In the genomic region with DNA sequence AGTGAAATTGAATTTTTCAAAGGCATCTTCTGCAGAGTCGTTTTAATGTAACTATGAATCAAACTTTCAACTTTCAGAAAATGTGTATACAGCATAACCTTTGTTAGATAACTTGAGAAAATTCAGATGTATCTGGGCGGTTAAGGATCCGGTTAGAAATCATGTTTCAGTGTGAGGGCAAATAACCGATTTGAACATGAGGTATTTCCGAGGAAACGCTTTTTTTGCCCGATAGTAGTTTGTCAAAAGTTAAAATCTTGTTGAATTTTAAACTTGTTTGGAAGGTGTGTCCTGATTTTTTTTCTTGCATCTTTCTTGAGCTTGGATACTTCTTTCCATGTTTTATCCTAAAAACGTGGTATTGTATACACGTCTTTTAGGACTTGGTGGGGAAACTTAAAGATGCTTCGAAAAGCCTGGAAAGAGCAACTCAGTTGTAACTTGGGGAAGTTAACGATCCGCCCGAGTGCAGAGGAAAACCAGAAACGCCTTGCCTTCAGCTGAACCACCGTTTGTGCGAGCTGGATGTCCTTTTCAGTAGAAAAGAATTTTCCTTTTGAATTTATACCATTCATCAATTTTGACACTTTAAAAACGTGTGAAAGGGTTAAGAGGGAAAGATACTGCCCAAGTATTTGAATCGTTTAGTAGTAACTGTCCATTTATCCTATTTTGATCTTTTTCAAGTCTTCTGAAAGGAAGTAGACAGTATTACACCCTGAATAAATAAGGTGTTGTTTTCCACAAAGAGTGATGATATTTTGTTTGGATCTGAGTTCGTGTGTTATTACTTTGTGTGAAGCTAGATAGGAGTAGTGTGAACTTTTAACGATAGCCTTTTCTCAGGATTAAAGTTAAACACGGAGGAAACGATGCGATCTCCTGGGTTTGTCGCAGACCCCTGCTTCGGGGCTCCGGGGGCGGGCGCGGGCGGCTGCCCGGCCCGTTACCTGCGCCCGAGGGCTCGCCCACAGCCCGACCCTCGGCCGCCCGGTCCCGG, we compare ENCODE assay signal across 8 cellular contexts. TPM values are rescaled to one million over a fixed set of nuclear protein-coding genes. Genes with fewer than 3 reads are reported as not detected.
DNase-seq lines count a peak whose midpoint lies in the region; ATAC-seq and TF ChIP-seq lines count a peak whose summit lies in the region.

No MANE protein-coding gene starts in this region.

- peak overlapping the region; percentile 95 for H3K27ac Mint-ChIP-seq in T-helper 2 cell treated with Interferon-gamma antibody and Interleukin-4, amounts not matched to agents 5 μg/mL and 100 μg/mL, for 36 hours

- H3F3A ChIP-seq in SK-N-SH (replicated peaks; ENCODE audit: insufficient read depth): peaks cover 24% of the 10 kb centered on the region

- H3K36me3 ChIP-seq in SK-N-SH (replicated peaks in 1 of 2; ENCODE audit: control insufficient read depth in 1 of 2, insufficient read depth in 2 of 2, low read length in 1 of 2): peaks cover 5 to 8% of the 10 kb centered on the region in 2 experiments
- H3K36me3 ChIP-seq in gastrocnemius medialis: no peaks in the 10 kb centered on the region

- 57% methylated on average over 28 of the region's 40 CpGs for WGBS in SK-N-SH (ENCODE audit: low lambda C conversion rate)

- H4K20me1 ChIP-seq in SK-N-SH (ENCODE audit: insufficient read depth): peaks cover 23% of the 10 kb centered on the region

- H3K27ac ChIP-seq in SK-N-SH (ENCODE audit: low read depth in 2 of 2, low read length in 1 of 2) (peak overlapping the region; percentile 48 to 67; a peak in 3 of 4 replicates), gastrocnemius medialis (peak overlapping the region; percentile 79 to 96 (median 94))

- no peak for TF ChIP-seq CTCF in SK-N-SH (IDR thresholded peaks at IDR 0.05)
- no peak for TF ChIP-seq CTCF in fibroblast of pulmonary artery (IDR thresholded peaks at IDR 0.05; ENCODE audit: low read length, missing control alignments)
- TF ChIP-seq CTCF in gastrocnemius medialis (IDR thresholded peaks at IDR 0.05 in 4 of 5, conservative IDR thresholded peaks at IDR 0.05 in 1 of 5): no peak

- POLR2A ChIA-PET in SK-N-SH (lab: Yijun Ruan, JAX): no interaction called here

- no peaks in the 10 kb centered on the region for H3K9me2 ChIP-seq in SK-N-SH

- peaks cover 9 to 14% of the 10 kb centered on the region in 2 experiments; a peak in 3 of 4 replicates for H3K4me1 ChIP-seq in SK-N-SH (ENCODE audit: control insufficient read depth in 1 of 2, insufficient read depth in 2 of 2, low read depth in 1 of 2, low read length in 1 of 2)
- peaks cover 47 to 57% of the 10 kb centered on the region in 2 donors for H3K4me1 ChIP-seq in gastrocnemius medialis

- peak overlapping the region; percentile 74 for H3K4me2 ChIP-seq in SK-N-SH

- H3K36me3 Mint-ChIP-seq in T-helper 2 cell treated with Interferon-gamma antibody and Interleukin-4, amounts not matched to agents 5 μg/mL and 100 μg/mL, for 36 hours (ENCODE audit: low read depth): peaks cover 32% of the 10 kb centered on the region

- H3K4me1 Mint-ChIP-seq in T-helper 2 cell treated with Interferon-gamma antibody and Interleukin-4, amounts not matched to agents 5 μg/mL and 100 μg/mL, for 36 hours (ENCODE audit: low read depth): peaks cover 59% of the 10 kb centered on the region

- H2AFZ ChIP-seq in SK-N-SH (ENCODE audit: low read depth): peak overlapping the region; percentile 82

- TF ChIP-seq POLR2A in gastrocnemius medialis (IDR thresholded peaks at IDR 0.05): no peak

- intact Hi-C loops in gastrocnemius medialis (cut with DNase I; ENCODE audit: low total_unique reads): loop anchor here (5.0 to 10.0 kb wide), 8 partner anchors 117 to 1115 kb away; partner anchors contain the start of genes DNAJC1, OTUD1 and PIP4K2A

- peak overlapping the region; percentile 46; the same call in 1 of the 2 replicates for H3K9ac ChIP-seq in SK-N-SH

- H3K9me3 ChIP-seq in SK-N-SH (no peaks in the 10 kb centered on the region), gastrocnemius medialis (no peaks in the 10 kb centered on the region)

- peaks cover 48% of the 10 kb centered on the region for H3K79me2 ChIP-seq in SK-N-SH (ENCODE audit: insufficient read depth)

- CTCF ChIA-PET in SK-N-SH (lab: Yijun Ruan, JAX): interaction anchor here (1.3 to 1.8 kb wide), 4 partner anchors 10 to 309 kb away, joined by 3 to 7 read pairs (median 4); no protein-coding TSS in a partner anchor

- H3K4me3 Mint-ChIP-seq in T-helper 2 cell treated with Interferon-gamma antibody and Interleukin-4, amounts not matched to agents 5 μg/mL and 100 μg/mL, for 36 hours: peak overlapping the region; percentile 88

- H3K4me3 ChIP-seq in SK-N-SH (ENCODE audit: low read depth in 2 of 2, low read length in 1 of 2) (peak overlapping the region; percentile 58 to 60), fibroblast of pulmonary artery (replicated peaks; ENCODE audit: low read depth, low read length) (peak overlapping the region; percentile 54), gastrocnemius medialis (peak overlapping the region; percentile 47 to 87 (median 62))

- no peak for ATAC-seq in SK-N-SH treated with all-trans-retinoic acid at 6 μM for 48 hours
- no peak for ATAC-seq in gastrocnemius medialis
- ATAC-seq in GM19328 (IDR thresholded peaks at IDR 0.05; ENCODE audit: unreplicated experiment): no peak
- ATAC-seq in GM18517 (IDR thresholded peaks at IDR 0.05; ENCODE audit: unreplicated experiment): no peak
- ATAC-seq in HG03139 (IDR thresholded peaks at IDR 0.05; ENCODE audit: unreplicated experiment): no peak

- peaks cover 45% of the 10 kb centered on the region for H3K27me3 Mint-ChIP-seq in T-helper 2 cell treated with Interferon-gamma antibody and Interleukin-4, amounts not matched to agents 5 μg/mL and 100 μg/mL, for 36 hours (ENCODE audit: low read depth)

- in situ Hi-C loops in gastrocnemius medialis (cut with MboI; ENCODE audit: low sequenced_read_pairs in 4 of 4): loop anchor here (5.0 to 25.0 kb wide), 10 partner anchors 65 to 1117 kb away; partner anchors contain the start of genes DNAJC1 (in 3 of the 4), SKIDA1 (in 2 of the 4), MSRB2 (in 1 of the 4) and OTUD1 (in 1 of the 4)

- no peak for TF ChIP-seq EP300 in SK-N-SH (IDR thresholded peaks at IDR 0.05; ENCODE audit: borderline replicate concordance in 1 of 2, low read depth in 1 of 2, low read length in 1 of 2)

- H3K9me3 Mint-ChIP-seq in T-helper 2 cell treated with Interferon-gamma antibody and Interleukin-4, amounts not matched to agents 5 μg/mL and 100 μg/mL, for 36 hours: no peaks in the 10 kb centered on the region

- DNase-seq in SK-N-SH: no peak
- no peak for DNase-seq in T-helper 2 cell treated with Interferon-gamma antibody and Interleukin-4, amounts not matched to agents 5 μg/mL and 100 μg/mL, for 36 hours (ENCODE audit: low spot score)
- no peak for DNase-seq in fibroblast of pulmonary artery (ENCODE audit: low read depth)
- DNase-seq in gastrocnemius medialis: no peak

- no peak for TF ChIP-seq RAD21 in SK-N-SH (IDR thresholded peaks at IDR 0.05; ENCODE audit: low read length)

- H3K27me3 ChIP-seq in SK-N-SH (ENCODE audit: insufficient read depth): peaks cover 11% of the 10 kb centered on the region
- H3K27me3 ChIP-seq in gastrocnemius medialis: peaks cover 10 to 22% (median 14%) of the 10 kb centered on the region in 3 donors

TF ChIP-seq in SK-N-SH, 30 proteins besides CTCF, POLR2A, EP300 and RAD21 (continues in another document):
- TF ChIP-seq MEF2A (IDR thresholded peaks at IDR 0.05; ENCODE audit: borderline replicate concordance, low read depth): no peak
- no peak for TF ChIP-seq FOXM1 (IDR thresholded peaks at IDR 0.05; ENCODE audit: low read depth)
- TF ChIP-seq, protein P1, sequence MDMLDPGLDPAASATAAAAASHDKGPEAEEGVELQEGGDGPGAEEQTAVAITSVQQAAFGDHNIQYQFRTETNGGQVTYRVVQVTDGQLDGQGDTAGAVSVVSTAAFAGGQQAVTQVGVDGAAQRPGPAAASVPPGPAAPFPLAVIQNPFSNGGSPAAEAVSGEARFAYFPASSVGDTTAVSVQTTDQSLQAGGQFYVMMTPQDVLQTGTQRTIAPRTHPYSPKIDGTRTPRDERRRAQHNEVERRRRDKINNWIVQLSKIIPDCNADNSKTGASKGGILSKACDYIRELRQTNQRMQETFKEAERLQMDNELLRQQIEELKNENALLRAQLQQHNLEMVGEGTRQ (IDR thresholded peaks at IDR 0.05; ENCODE audit: borderline replicate concordance, low read depth, low read length): no peak
- no peak for TF ChIP-seq RFX5 (IDR thresholded peaks at IDR 0.05; ENCODE audit: low read length)
- no peak for TF ChIP-seq FOSL2 (IDR thresholded peaks at IDR 0.05; ENCODE audit: borderline replicate concordance, low read depth)
- TF ChIP-seq SMC3 (IDR thresholded peaks at IDR 0.05; ENCODE audit: low read depth, low read length): no peak
- no peak for TF ChIP-seq TAF1 (IDR thresholded peaks at IDR 0.05; ENCODE audit: borderline replicate concordance, low read depth, low read length)

TF ChIP-seq in SK-N-SH treated with all-trans-retinoic acid at 6 μM for 48 hours, 23 proteins besides CTCF, POLR2A, EP300 and RAD21 (continues in another document):
- TF ChIP-seq TCF4 (CRISPR knock-in tag; IDR thresholded peaks at IDR 0.05; ENCODE audit: borderline replicate concordance) (no peak), ZNF8 (CRISPR knock-in tag; IDR thresholded peaks at IDR 0.05) (no peak), PPARA (CRISPR knock-in tag; IDR thresholded peaks at IDR 0.05; ENCODE audit: borderline replicate concordance) (no peak)

RNA-seq across cellular contexts. Expression of gene BMI1, which starts 1.0 kb away (rescaled TPM):
- 15.5 and 18.4 TPM in 2 replicates for polyA plus RNA-seq in SK-N-SH (2012; rRNA removed)
- polyA plus RNA-seq in SK-N-SH (2012; cell fraction: cytosol; rRNA removed): 23.0 and 28.1 TPM in 2 replicates
- polyA plus RNA-seq in SK-N-SH (2012; cell fraction: nucleus; rRNA removed): 17.9 and 31.5 TPM in 2 replicates
- 10 to 100 TPM; 22.4 to 68.4 (median 57.6) TPM for total RNA-seq in gastrocnemius medialis

RNA-seq across cellular contexts. Expression of gene COMMD3, which starts 3.7 kb away (rescaled TPM):
- polyA plus RNA-seq in SK-N-SH (2012; rRNA removed): 26.9 and 36.5 TPM in 2 replicates
- 37.1 and 46.6 TPM in 2 replicates for polyA plus RNA-seq in SK-N-SH (2012; cell fraction: cytosol; rRNA removed)
- polyA plus RNA-seq in SK-N-SH (2012; cell fraction: nucleus; rRNA removed): 33.7 and 52.1 TPM in 2 replicates
- total RNA-seq in gastrocnemius medialis: 10 to 100 TPM; 26.8 to 50.9 (median 37.9) TPM

RNA-seq across cellular contexts. Expression of gene SPAG6, which starts 25.4 kb away (rescaled TPM):
- 0.54 and 0.77 TPM in 2 replicates for polyA plus RNA-seq in SK-N-SH (2012; rRNA removed)
- 0.89 and 1.1 TPM in 2 replicates for polyA plus RNA-seq in SK-N-SH (2012; cell fraction: cytosol; rRNA removed)
- polyA plus RNA-seq in SK-N-SH (2012; cell fraction: nucleus; rRNA removed): 0.94 and 0.97 TPM in 2 replicates
- total RNA-seq in gastrocnemius medialis: under 1 TPM in 1 of 4 donors, not detected in 3; 0.12 TPM
